Comparison of ENCODE assay signal across 8 cellular contexts in the genomic region with DNA sequence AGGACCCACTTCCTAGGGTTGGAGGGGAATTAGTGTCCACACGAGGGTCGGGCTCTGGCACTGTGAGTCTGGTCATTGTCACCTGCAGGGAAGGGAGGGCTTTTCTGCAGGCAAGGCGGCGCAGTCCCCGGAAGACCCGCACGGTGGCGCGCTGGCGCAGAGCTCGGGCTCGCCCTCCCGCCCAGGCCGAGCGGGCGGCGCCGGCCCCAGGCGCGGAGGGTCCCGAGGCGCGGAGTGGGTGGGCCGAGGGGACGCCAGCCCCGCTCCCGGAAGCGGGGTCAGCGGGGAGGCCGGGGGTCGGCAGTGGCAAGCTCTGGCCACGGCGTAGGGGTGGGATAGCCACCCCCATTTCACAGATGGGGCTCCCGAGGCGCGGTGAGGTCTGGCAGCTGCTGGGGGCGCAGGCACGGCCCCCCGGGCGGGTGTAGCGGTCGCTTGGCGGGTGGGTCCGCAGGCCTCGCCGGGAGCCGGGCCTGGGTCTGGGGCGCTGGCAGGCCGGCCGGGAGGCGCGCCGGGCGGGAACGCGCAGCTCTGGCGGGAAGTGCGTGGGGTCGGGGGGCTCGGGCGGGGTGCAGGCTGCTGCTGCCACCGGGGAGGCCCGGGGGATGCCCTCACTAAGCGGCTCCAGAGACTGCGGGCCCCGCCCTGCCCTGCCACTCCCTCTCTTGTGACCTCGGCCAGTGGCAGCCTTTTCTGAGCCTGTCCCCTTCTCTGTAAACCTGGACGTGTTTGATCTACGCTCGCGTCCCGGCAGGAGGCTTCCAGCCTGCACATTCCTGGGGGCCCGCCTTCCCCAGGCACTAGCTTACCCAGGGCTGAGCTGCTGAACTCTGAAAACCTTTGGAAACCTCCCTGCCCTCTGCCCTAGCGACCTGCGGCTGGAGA. TPM values are rescaled to one million over a fixed set of nuclear protein-coding genes. Genes with fewer than 3 reads are reported as not detected.
A peak's percentile ranks its signal among the peaks of the same experiment; 100 is the strongest.
DNase-seq lines count a peak whose midpoint lies in the region; ATAC-seq and TF ChIP-seq lines count a peak whose summit lies in the region.

No MANE protein-coding gene starts in this region.

- H3K9ac ChIP-seq in DND-41 (ENCODE audit: low read depth, low read length): no peak overlapping the region
- H3K9ac ChIP-seq in muscle layer of colon (ENCODE audit: low read length): no peak overlapping the region

- H3K36me3 ChIP-seq in DND-41 (ENCODE audit: insufficient read depth, low read length): no peaks in the 10 kb centered on the region
- no peaks in the 10 kb centered on the region for H3K36me3 ChIP-seq in muscle layer of colon (ENCODE audit: insufficient read depth, low read length)

- ATAC-seq in DND-41 (ENCODE audit: insufficient read depth, low read depth) (no peak), GM18907 (IDR thresholded peaks at IDR 0.05; ENCODE audit: unreplicated experiment) (no peak)

- CTCF ChIA-PET in HEK293T (lab: Yijun Ruan, JAX): interaction anchor here (0.6 to 1.7 kb wide), 17 partner anchors 9 to 217 kb away, joined by 3 to 10 read pairs (median 3); no protein-coding TSS in a partner anchor

- H3K27me3 ChIP-seq in DND-41 (ENCODE audit: insufficient read depth, low read length, poor library complexity) (peaks cover under 1% of the 10 kb centered on the region), muscle layer of colon (ENCODE audit: control insufficient read depth in 1 of 2, insufficient read depth in 2 of 2, low read length in 2 of 2) (no peaks in the 10 kb centered on the region)

- H3K9me3 ChIP-seq in DND-41 (ENCODE audit: insufficient read depth, low read length, severe bottlenecking) (no peaks in the 10 kb centered on the region), muscle layer of colon (ENCODE audit: low read length) (no peaks in the 10 kb centered on the region)

- DNase-seq in DND-41 (no peak), HEK293T (ENCODE audit: extremely low spot score) (peak; percentile 93), NCI-H2227 (lab: John Stamatoyannopoulos, UW; ENCODE audit: unreplicated experiment) (peak; percentile 87), epithelial cell of proximal tubule (ENCODE audit: low read depth) (no peak)
- DNase-seq in activated CD8-positive, alpha-beta memory T cell treated with anti-CD3 and anti-CD28 coated beads, Interleukin-2, amount 50 U/mL, for 24 hours (ENCODE audit: extremely low read depth): peak; percentile 27
- DNase-seq in stimulated activated CD8-positive, alpha-beta memory T cell treated with anti-CD3 and anti-CD28 coated beads, Interleukin-7, amount 100 ng/mL, for 4 hours (ENCODE audit: low read depth in 2 of 2): peak; percentile 8 to 33

- H3K4me3 ChIP-seq in DND-41 (ENCODE audit: low read depth in 1 of 2, low read length in 2 of 2) (no peak overlapping the region), epithelial cell of proximal tubule (ENCODE audit: low read depth, low read length) (peak overlapping the region; percentile 57), muscle layer of colon (ENCODE audit: low read depth in 1 of 2, low read length in 2 of 2) (peak overlapping the region; percentile 49 to 53)

- H3K4me1 ChIP-seq in DND-41 (ENCODE audit: insufficient read depth, low read length) (no peaks in the 10 kb centered on the region), muscle layer of colon (ENCODE audit: insufficient read depth, low read length) (peaks cover 20% of the 10 kb centered on the region)

- no peak overlapping the region for H2AFZ ChIP-seq in DND-41 (ENCODE audit: low read depth, low read length)

- H4K20me1 ChIP-seq in DND-41 (ENCODE audit: insufficient read depth, low read length): peaks cover 2% of the 10 kb centered on the region

- H3K4me2 ChIP-seq in DND-41 (ENCODE audit: insufficient read depth, low read length): no peak overlapping the region

- POLR2A ChIA-PET in HEK293T (lab: Yijun Ruan, JAX): interaction anchor here (0.8 kb wide), 1 partner anchor 14 kb away, joined by 3 read pairs; no protein-coding TSS in a partner anchor

- TF ChIP-seq CTCF in DND-41 (IDR thresholded peaks at IDR 0.05; ENCODE audit: borderline replicate concordance, extremely low read depth, low read length, poor library complexity, severe bottlenecking): peak; percentile 42
- peak; percentile 70 for TF ChIP-seq CTCF in epithelial cell of proximal tubule (conservative IDR thresholded peaks at IDR 0.05; ENCODE audit: low read depth, low read length)

- H3K79me2 ChIP-seq in DND-41 (ENCODE audit: insufficient read depth, low read length): no peaks in the 10 kb centered on the region

- H3K27ac ChIP-seq in DND-41 (ENCODE audit: low read length) (no peak overlapping the region), muscle layer of colon (ENCODE audit: low read depth, low read length) (peak overlapping the region; percentile 31)

TF ChIP-seq in HEK293T, 16 proteins besides CTCF, POLR2A, EP300 and RAD21:
- 0 out of 2 replicates have a peak, but pooled peaks have one; percentile 24 for TF ChIP-seq FOXM1 (IDR thresholded peaks at IDR 0.05; ENCODE audit: borderline replicate concordance)
- 0 out of 2 replicates have a peak, but pooled peaks have one; percentile 7 for TF ChIP-seq LEF1 (IDR thresholded peaks at IDR 0.05; ENCODE audit: borderline replicate concordance)
- no peak for TF ChIP-seq BHLHE40 (IDR thresholded peaks at IDR 0.05; ENCODE audit: borderline replicate concordance)

RNA-seq across cellular contexts. Expression of a gene that starts 46.1 kb away (rescaled TPM):
- total RNA-seq in epithelial cell of proximal tubule: under 0.01 TPM in 1 of 2 replicates, not detected in the other

Comparison
In these comparisons a context has a peak if more than half of its experiments do, and no peak if none do; other contexts are left out.
1. DNase-seq: peak in HEK293T (single experiment), NCI-H2227 (single experiment), activated CD8-positive, alpha-beta memory T cell treated with anti-CD3 and anti-CD28 coated beads, Interleukin-2, amount 50 U/mL, for 24 hours (single experiment) and stimulated activated CD8-positive, alpha-beta memory T cell treated with anti-CD3 and anti-CD28 coated beads, Interleukin-7, amount 100 ng/mL, for 4 hours (2 of 2); none in DND-41 (single experiment) and epithelial cell of proximal tubule (single experiment).
2. H3K4me3 ChIP-seq: peak in epithelial cell of proximal tubule (single experiment) and muscle layer of colon (2 of 2); none in DND-41 (0 of 2).